In genomic region chr6:79710127-79710526, GRCh38 we compare ENCODE assay signal across 1 cellular context.
TF ChIP-seq lines count a peak whose summit lies in the region.

No MANE protein-coding gene starts in this region.

TF ChIP-seq in IMR-90, 13 proteins besides CTCF, POLR2A, EP300 and RAD21 (continued from another document):
- TF ChIP-seq, protein P1, sequence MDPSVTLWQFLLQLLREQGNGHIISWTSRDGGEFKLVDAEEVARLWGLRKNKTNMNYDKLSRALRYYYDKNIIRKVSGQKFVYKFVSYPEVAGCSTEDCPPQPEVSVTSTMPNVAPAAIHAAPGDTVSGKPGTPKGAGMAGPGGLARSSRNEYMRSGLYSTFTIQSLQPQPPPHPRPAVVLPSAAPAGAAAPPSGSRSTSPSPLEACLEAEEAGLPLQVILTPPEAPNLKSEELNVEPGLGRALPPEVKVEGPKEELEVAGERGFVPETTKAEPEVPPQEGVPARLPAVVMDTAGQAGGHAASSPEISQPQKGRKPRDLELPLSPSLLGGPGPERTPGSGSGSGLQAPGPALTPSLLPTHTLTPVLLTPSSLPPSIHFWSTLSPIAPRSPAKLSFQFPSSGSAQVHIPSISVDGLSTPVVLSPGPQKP (IDR thresholded peaks at IDR 0.05; ENCODE audit: borderline replicate concordance, low read depth, low read length) = no peak
- TF ChIP-seq MAFK (IDR thresholded peaks at IDR 0.05; ENCODE audit: low read depth, low read length) (no peak), RFX5 (IDR thresholded peaks at IDR 0.05; ENCODE audit: low read depth, low read length) (no peak), CEBPB (IDR thresholded peaks at IDR 0.05; ENCODE audit: low read depth, low read length) (no peak)
